Comparison of ENCODE assay signal across 1 cellular context in the genomic region with DNA sequence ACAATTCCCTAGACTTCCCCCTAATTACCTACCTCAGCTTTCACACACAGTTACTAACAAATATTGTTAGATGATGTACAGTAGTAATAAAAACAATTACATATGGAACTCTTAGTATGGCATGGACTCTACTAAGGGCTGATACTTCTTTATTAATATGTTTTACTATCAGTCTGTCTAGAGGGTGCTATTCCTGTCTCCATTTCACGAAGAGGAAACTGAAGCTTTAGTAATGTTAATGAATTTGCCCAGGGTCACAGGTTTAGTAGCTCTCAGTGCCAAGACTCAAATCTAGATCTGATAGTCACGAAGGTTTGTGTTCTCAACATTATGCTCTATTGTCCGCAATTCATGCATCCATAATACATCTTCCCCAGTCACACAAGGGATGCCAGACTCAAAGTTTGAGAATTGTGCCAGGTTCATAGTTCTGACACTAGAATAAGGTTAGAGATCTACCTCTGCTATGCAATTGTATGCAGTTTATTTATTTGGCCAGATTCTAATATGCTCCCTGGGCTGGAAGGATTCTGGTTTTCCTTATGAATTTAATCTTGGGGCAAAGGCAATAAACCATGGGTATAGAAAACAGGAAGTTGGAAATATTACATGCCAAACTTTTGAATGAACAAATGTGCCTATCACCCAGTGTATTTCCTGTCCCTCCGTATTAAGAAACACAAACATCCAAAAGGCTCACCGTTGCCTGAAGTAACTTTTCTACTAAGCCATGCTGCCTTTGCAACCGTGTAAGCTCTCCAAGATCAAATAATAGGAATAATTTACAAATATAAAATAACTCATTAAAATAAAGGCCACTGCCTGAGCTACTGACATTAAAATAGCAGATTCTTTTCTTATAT.
TF ChIP-seq lines count a peak whose summit lies in the region.

No MANE protein-coding gene starts in this region.

TF ChIP-seq in GM12878, 131 proteins besides CTCF, POLR2A, EP300 and RAD21:
- TF ChIP-seq E4F1 (IDR thresholded peaks at IDR 0.05; ENCODE audit: borderline replicate concordance, partially characterized antibody) (no peak), NFXL1 (IDR thresholded peaks at IDR 0.05; ENCODE audit: borderline replicate concordance) (no peak), DPF2 (IDR thresholded peaks at IDR 0.05) (no peak), SIN3A (IDR thresholded peaks at IDR 0.05; ENCODE audit: low read depth, low read length) (no peak), ATF7 (IDR thresholded peaks at IDR 0.05; ENCODE audit: low read depth) (no peak), EED (IDR thresholded peaks at IDR 0.05; ENCODE audit: low read depth) (no peak), SREBF1 (IDR thresholded peaks at IDR 0.05; ENCODE audit: low read length) (no peak), TBL1XR1 (IDR thresholded peaks at IDR 0.05; ENCODE audit: low read depth, low read length) (no peak), SKIL (IDR thresholded peaks at IDR 0.05; ENCODE audit: low read depth, poor library complexity, severe bottlenecking) (no peak), POU2F2 (IDR thresholded peaks at IDR 0.05; ENCODE audit: borderline replicate concordance, low read depth, low read length) (no peak)
- TF ChIP-seq, protein P1, sequence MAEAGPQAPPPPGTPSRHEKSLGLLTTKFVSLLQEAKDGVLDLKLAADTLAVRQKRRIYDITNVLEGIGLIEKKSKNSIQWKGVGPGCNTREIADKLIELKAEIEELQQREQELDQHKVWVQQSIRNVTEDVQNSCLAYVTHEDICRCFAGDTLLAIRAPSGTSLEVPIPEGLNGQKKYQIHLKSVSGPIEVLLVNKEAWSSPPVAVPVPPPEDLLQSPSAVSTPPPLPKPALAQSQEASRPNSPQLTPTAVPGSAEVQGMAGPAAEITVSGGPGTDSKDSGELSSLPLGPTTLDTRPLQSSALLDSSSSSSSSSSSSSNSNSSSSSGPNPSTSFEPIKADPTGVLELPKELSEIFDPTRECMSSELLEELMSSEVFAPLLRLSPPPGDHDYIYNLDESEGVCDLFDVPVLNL (IDR thresholded peaks at IDR 0.05; ENCODE audit: low read depth, low read length): no peak
